ENCODE assay signal across 25 cellular contexts in the genomic region with DNA sequence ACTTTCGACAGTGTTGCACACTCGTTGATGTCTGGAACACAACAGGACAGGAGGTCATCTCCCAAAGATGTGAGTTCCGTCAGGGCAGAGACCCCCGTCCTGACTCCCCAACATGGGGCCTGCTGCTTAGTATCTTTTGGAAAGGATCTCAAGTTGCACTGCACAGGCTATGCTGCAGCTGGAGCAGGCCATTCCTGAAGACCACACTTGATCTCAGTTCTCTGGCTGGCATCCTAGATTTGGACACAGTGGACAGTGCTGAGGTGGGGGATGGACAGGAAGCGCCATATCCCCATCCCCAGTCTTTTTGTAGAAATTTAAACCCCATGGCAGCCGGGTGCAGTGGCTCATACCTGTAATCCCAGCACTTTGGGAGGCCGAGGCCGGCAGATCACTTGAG. TPM values are rescaled to one million over a fixed set of nuclear protein-coding genes. Genes with fewer than 3 reads are reported as not detected.
"Had no signal": no experiment of that assay in that cellular context is flagged by ENCODE, and none has a peak within 500 bp of the region (broad histone marks: within the 10 kb centered on the region; RNA-seq: fewer than 3 reads in every experiment).

No MANE protein-coding gene starts in this region.

- H3K9me3 ChIP-seq: colonic mucosa, gastrocnemius medialis, mucosa of descending colon, ovary, psoas muscle, sigmoid colon, suprapubic skin, thyroid gland had no signal

- H3K36me3 ChIP-seq: colonic mucosa, gastrocnemius medialis, neural progenitor cell, ovary, sigmoid colon, thyroid gland had no signal

- H3K27me3 ChIP-seq: colonic mucosa, ovary, suprapubic skin had no signal

- H3K4me1 ChIP-seq: colonic mucosa, gastrocnemius medialis, neural progenitor cell, psoas muscle, thyroid gland had no signal

- H2AFZ ChIP-seq: neural progenitor cell had no signal

- FAIRE-seq: keratinocyte had no signal

- H3K9ac ChIP-seq: neural progenitor cell had no signal

- ATAC-seq: esophagus mucosa; gastrocnemius medialis; left lobe of liver; mucosa of descending colon; natural killer cell treated with Interleukin-12 subunit alpha and Interleukin-12 subunit beta and Interleukin-15 and Interleukin-18, amount 100 ng/mL, for 72 hours; psoas muscle; right cardiac atrium; stimulated activated naive B cell treated with anti-CD40 and anti-IgM and Interleukin-4, amounts not matched to agents 10 μg/mL and 1 μg/mL and 100 μg/mL, for 72 hours had no signal

- H3K4me2 ChIP-seq: neural progenitor cell had no signal

- H3K4me3 ChIP-seq: colonic mucosa, gastrocnemius medialis, lung, mucosa of descending colon, neural progenitor cell, ovary, psoas muscle, sigmoid colon, suprapubic skin, thyroid gland had no signal

- DNase-seq: colonic mucosa; effector CD8-positive, alpha-beta T cell; endodermal cell; foreskin fibroblast; gastrocnemius medialis; mucosa of descending colon; naive B cell; ovary; psoas muscle; right cardiac atrium; sigmoid colon; stimulated activated CD4-positive, alpha-beta T cell treated with anti-CD3 and anti-CD28 coated beads, Interleukin-2, amount 100 ng/mL, for 24 hours; stimulated activated CD4-positive, alpha-beta T cell treated with anti-CD3 and anti-CD28 coated beads, Interleukin-4, amount 100 ng/mL, for 4 hours; stimulated activated naive B cell treated with anti-CD40 and anti-IgM and Interleukin-4, amounts not matched to agents 10 μg/mL and 1 μg/mL and 100 μg/mL, for 72 hours; thyroid gland; trophoblast cell had no signal

- H3K27ac ChIP-seq: colonic mucosa, epithelial cell of prostate, gastrocnemius medialis, neural progenitor cell, ovary, psoas muscle, sigmoid colon, suprapubic skin, thyroid gland had no signal

RNA-seq across cellular contexts. Expression of a gene that starts 5.9 kb away (rescaled TPM):
- total RNA-seq: mesothelial cell of epicardium had no signal
